ENCODE assay signal across 1 cellular context in genomic region chr4:99645036-99645435, GRCh38.
TF ChIP-seq lines count a peak whose summit lies in the region.

No MANE protein-coding gene starts in this region.

TF ChIP-seq in WTC11, 78 proteins besides CTCF, POLR2A, EP300 and RAD21 (continued from another document):
- TF ChIP-seq, protein P1, sequence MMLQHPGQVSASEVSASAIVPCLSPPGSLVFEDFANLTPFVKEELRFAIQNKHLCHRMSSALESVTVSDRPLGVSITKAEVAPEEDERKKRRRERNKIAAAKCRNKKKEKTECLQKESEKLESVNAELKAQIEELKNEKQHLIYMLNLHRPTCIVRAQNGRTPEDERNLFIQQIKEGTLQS (CRISPR knock-in tag; conservative IDR thresholded peaks at IDR 0.05) = no peak
- TF ChIP-seq SP1 (CRISPR knock-in tag; conservative IDR thresholded peaks at IDR 0.05) (no peak), ZNF219 (CRISPR knock-in tag; IDR thresholded peaks at IDR 0.05; ENCODE audit: borderline replicate concordance) (no peak), USF2 (CRISPR knock-in tag; IDR thresholded peaks at IDR 0.05) (no peak), ATF6 (CRISPR knock-in tag; IDR thresholded peaks at IDR 0.05) (no peak), ZNF263 (CRISPR knock-in tag; IDR thresholded peaks at IDR 0.05; ENCODE audit: low read depth) (no peak)
- TF ChIP-seq, protein P2, sequence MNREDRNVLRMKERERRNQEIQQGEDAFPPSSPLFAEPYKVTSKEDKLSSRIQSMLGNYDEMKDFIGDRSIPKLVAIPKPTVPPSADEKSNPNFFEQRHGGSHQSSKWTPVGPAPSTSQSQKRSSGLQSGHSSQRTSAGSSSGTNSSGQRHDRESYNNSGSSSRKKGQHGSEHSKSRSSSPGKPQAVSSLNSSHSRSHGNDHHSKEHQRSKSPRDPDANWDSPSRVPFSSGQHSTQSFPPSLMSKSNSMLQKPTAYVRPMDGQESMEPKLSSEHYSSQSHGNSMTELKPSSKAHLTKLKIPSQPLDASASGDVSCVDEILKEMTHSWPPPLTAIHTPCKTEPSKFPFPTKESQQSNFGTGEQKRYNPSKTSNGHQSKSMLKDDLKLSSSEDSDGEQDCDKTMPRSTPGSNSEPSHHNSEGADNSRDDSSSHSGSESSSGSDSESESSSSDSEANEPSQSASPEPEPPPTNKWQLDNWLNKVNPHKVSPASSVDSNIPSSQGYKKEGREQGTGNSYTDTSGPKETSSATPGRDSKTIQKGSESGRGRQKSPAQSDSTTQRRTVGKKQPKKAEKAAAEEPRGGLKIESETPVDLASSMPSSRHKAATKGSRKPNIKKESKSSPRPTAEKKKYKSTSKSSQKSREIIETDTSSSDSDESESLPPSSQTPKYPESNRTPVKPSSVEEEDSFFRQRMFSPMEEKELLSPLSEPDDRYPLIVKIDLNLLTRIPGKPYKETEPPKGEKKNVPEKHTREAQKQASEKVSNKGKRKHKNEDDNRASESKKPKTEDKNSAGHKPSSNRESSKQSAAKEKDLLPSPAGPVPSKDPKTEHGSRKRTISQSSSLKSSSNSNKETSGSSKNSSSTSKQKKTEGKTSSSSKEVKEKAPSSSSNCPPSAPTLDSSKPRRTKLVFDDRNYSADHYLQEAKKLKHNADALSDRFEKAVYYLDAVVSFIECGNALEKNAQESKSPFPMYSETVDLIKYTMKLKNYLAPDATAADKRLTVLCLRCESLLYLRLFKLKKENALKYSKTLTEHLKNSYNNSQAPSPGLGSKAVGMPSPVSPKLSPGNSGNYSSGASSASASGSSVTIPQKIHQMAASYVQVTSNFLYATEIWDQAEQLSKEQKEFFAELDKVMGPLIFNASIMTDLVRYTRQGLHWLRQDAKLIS (CRISPR knock-in tag; IDR thresholded peaks at IDR 0.05; ENCODE audit: borderline replicate concordance) = no peak
